In genomic region chr10:58209669-58210068, GRCh38 we compare ENCODE assay signal across 20 cellular contexts. TPM values are rescaled to one million over a fixed set of nuclear protein-coding genes. Genes with fewer than 3 reads are reported as not detected.
DNase-seq lines count a peak whose midpoint lies in the region; ATAC-seq, FAIRE-seq and TF ChIP-seq lines count a peak whose summit lies in the region.
"Had no signal": no experiment of that assay in that cellular context is flagged by ENCODE, and none has a peak within 500 bp of the region (broad histone marks: within the 10 kb centered on the region; RNA-seq: fewer than 3 reads in every experiment).

No MANE protein-coding gene starts in this region.

- FAIRE-seq in H54 (lab: Jason Lieb, UNC): peak; percentile 15

- H3K4me3 ChIP-seq in brain microvascular endothelial cell (ENCODE audit: low read depth, low read length) (no peak overlapping the region), lower leg skin (ENCODE audit: low read depth, poor library complexity, severe bottlenecking) (no peak overlapping the region)
- H3K4me3 ChIP-seq: esophagus muscularis mucosa, right lobe of liver had no signal

- H3K27me3 ChIP-seq in brain microvascular endothelial cell (replicated peaks): no peaks in the 10 kb centered on the region
- H3K27me3 ChIP-seq: esophagus muscularis mucosa, right lobe of liver had no signal

- TF ChIP-seq POLR2A in H54 (IDR thresholded peaks at IDR 0.05; ENCODE audit: low read depth, low read length): no peak
- no peak for TF ChIP-seq POLR2A in lower leg skin (IDR thresholded peaks at IDR 0.05)

- no peak overlapping the region for H3K27ac ChIP-seq in brain microvascular endothelial cell
- H3K27ac ChIP-seq: esophagus muscularis mucosa, right lobe of liver had no signal

- DNase-seq in Ammon's horn (ENCODE audit: low spot score) (peak; percentile 8), H54 (ENCODE audit: insufficient read length, low spot score) (no peak), brain microvascular endothelial cell (peak; percentile 5), left ventricle myocardium superior (peak; percentile 69), NCI-H1417 treated with DMSO at 0.1 percent for 48 hours (lab: John Stamatoyannopoulos, UW) (no peak), lower leg skin (ENCODE audit: low spot score in 2 of 2) (no peak)
- DNase-seq: activated CD4-positive, alpha-beta T cell treated with anti-CD3 and anti-CD28 coated beads, Interleukin-2, amount 10 ng/mL, durations not matched to agents 24 days and 14 days; AML-193; cerebellar nuclear complex; effector CD4-positive, alpha-beta T cell; GDM1; HCEC 1CT; immature natural killer cell; NCI-H226; right lobe of liver; SHP77; stimulated activated CD4-positive, alpha-beta T cell treated with anti-CD3 and anti-CD28 coated beads, Interleukin-15, amount 100 ng/mL, for 24 hours; T-cell had no signal

- ATAC-seq in left ventricle myocardium superior: peak; percentile 90
- ATAC-seq in HG03342 (IDR thresholded peaks at IDR 0.05; ENCODE audit: unreplicated experiment): no peak
- ATAC-seq: right lobe of liver, T-cell had no signal

- WGBS in lower leg skin, 2 donors: 85 to 100% methylated on average over 3 of the region's 3 CpGs

- intact Hi-C loops in left ventricle myocardium superior (cut with micrococcal nuclease): no loop called here
- intact Hi-C loops in lower leg skin (cut with DNase I; ENCODE audit: low total_unique reads): no loop called here

- TF ChIP-seq CTCF in brain microvascular endothelial cell (IDR thresholded peaks at IDR 0.05; ENCODE audit: low read depth, low read length, missing control alignments): no peak
- no peak for TF ChIP-seq CTCF in lower leg skin (IDR thresholded peaks at IDR 0.05)

- in situ Hi-C loops in brain microvascular endothelial cell (cut with HindIII; ENCODE audit: low pct_ligation_motif_present, low sequenced_read_pairs): no loop called here

- H3K36me3 ChIP-seq in brain microvascular endothelial cell (replicated peaks): peaks cover 2% of the 10 kb centered on the region
- H3K36me3 ChIP-seq: right lobe of liver had no signal

RNA-seq across cellular contexts. Expression of gene IPMK, which starts 58.0 kb away (rescaled TPM):
- 2.2 TPM for total RNA-seq in left ventricle myocardium superior
- total RNA-seq in lower leg skin: 10 to 100 TPM in 2 of 4 donors, 1 to 10 TPM in 2; 8.8 to 13.4 (median 11.0) TPM

RNA-seq across cellular contexts. Expression of gene CISD1, which starts 59.3 kb away (rescaled TPM):
- total RNA-seq in left ventricle myocardium superior: 182 TPM
- 10 to 100 TPM; 10.5 to 42.1 (median 13.1) TPM for total RNA-seq in lower leg skin

Comparison
In these comparisons a context has a peak if more than half of its experiments do, and no peak if none do; other contexts are left out.
1. DNase-seq: peak in Ammon's horn (single experiment), brain microvascular endothelial cell (single experiment) and left ventricle myocardium superior (single experiment); none in H54 (single experiment), NCI-H1417 treated with DMSO at 0.1 percent for 48 hours (single experiment) and lower leg skin (0 of 2).